Comparison of ENCODE assay signal across 1 cellular context in the genomic region with DNA sequence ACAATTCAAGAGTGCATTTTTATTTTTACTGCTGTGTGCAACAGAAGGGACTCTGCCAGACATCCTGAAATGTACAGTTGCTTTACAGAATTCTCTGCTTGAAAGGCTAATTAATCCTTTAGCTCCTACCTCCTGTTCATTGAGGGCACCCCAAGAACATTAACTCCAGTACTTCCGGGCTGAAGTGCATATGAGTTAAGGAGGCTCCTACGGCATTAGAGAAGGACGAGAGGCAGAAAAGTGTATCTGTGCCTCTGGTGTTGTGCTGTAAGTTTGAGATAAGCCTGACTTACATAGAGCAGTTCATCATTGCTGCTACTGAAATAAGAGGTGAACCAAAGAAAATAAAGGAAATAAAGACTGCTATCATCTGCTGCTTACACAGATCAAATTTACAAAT.
A peak's percentile ranks its signal among the peaks of the same experiment; 100 is the strongest.
TF ChIP-seq lines count a peak whose summit lies in the region.

No MANE protein-coding gene starts in this region.

TF ChIP-seq in K562, 482 proteins besides CTCF, POLR2A, EP300 and RAD21 (continued from another document):
- TF ChIP-seq, protein P1, sequence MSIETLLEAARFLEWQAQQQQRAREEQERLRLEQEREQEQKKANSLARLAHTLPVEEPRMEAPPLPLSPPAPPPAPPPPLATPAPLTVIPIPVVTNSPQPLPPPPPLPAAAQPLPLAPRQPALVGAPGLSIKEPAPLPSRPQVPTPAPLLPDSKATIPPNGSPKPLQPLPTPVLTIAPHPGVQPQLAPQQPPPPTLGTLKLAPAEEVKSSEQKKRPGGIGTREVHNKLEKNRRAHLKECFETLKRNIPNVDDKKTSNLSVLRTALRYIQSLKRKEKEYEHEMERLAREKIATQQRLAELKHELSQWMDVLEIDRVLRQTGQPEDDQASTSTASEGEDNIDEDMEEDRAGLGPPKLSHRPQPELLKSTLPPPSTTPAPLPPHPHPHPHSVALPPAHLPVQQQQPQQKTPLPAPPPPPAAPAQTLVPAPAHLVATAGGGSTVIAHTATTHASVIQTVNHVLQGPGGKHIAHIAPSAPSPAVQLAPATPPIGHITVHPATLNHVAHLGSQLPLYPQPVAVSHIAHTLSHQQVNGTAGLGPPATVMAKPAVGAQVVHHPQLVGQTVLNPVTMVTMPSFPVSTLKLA (conservative IDR thresholded peaks at IDR 0.05) = no peak
- TF ChIP-seq SLC30A9 (CRISPR knock-in tag; IDR thresholded peaks at IDR 0.05) (no peak), CC2D1A (IDR thresholded peaks at IDR 0.05) (peak; percentile 82), SMARCA4 (IDR thresholded peaks at IDR 0.05) (peak; percentile 63), ZNF830 (CRISPR knock-in tag; IDR thresholded peaks at IDR 0.05) (no peak), ESRRB (CRISPR knock-in tag; IDR thresholded peaks at IDR 0.05; ENCODE audit: borderline replicate concordance) (no peak), NCOA4 (IDR thresholded peaks at IDR 0.05; ENCODE audit: partially characterized antibody) (no peak), NFATC3 (IDR thresholded peaks at IDR 0.05) (no peak), MXD1 (CRISPR knock-in tag; IDR thresholded peaks at IDR 0.05; ENCODE audit: borderline replicate concordance, poor library complexity, severe bottlenecking) (no peak), HDAC8 (tag; IDR thresholded peaks at IDR 0.05) (no peak), MECOM (CRISPR knock-in tag; IDR thresholded peaks at IDR 0.05) (no peak), HIVEP1 (CRISPR knock-in tag; IDR thresholded peaks at IDR 0.05) (no peak), CXXC5 (CRISPR knock-in tag; IDR thresholded peaks at IDR 0.05) (peak; percentile 54), SUPT5H (IDR thresholded peaks at IDR 0.05) (0 out of 2 replicates have a peak, but pooled peaks have one; percentile 22), JUND (IDR thresholded peaks at IDR 0.05; ENCODE audit: borderline replicate concordance, low read depth, low read length) (0 out of 2 replicates have a peak, but pooled peaks have one; percentile 25), JUND (tag; IDR thresholded peaks at IDR 0.05; ENCODE audit: borderline replicate concordance, low read depth, low read length) (peak; percentile 29; the same call in 1 of the 3 replicates), HNRNPL (IDR thresholded peaks at IDR 0.05; ENCODE audit: low read depth, low read length) (no peak), MEIS2 (IDR thresholded peaks at IDR 0.05; ENCODE audit: partially characterized antibody) (peak; percentile 51), GATAD2B (IDR thresholded peaks at IDR 0.05; ENCODE audit: borderline replicate concordance) (no peak)
- TF ChIP-seq, protein P2, sequence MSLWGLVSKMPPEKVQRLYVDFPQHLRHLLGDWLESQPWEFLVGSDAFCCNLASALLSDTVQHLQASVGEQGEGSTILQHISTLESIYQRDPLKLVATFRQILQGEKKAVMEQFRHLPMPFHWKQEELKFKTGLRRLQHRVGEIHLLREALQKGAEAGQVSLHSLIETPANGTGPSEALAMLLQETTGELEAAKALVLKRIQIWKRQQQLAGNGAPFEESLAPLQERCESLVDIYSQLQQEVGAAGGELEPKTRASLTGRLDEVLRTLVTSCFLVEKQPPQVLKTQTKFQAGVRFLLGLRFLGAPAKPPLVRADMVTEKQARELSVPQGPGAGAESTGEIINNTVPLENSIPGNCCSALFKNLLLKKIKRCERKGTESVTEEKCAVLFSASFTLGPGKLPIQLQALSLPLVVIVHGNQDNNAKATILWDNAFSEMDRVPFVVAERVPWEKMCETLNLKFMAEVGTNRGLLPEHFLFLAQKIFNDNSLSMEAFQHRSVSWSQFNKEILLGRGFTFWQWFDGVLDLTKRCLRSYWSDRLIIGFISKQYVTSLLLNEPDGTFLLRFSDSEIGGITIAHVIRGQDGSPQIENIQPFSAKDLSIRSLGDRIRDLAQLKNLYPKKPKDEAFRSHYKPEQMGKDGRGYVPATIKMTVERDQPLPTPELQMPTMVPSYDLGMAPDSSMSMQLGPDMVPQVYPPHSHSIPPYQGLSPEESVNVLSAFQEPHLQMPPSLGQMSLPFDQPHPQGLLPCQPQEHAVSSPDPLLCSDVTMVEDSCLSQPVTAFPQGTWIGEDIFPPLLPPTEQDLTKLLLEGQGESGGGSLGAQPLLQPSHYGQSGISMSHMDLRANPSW (CRISPR knock-in tag; IDR thresholded peaks at IDR 0.05) = no peak
- TF ChIP-seq, protein P3, sequence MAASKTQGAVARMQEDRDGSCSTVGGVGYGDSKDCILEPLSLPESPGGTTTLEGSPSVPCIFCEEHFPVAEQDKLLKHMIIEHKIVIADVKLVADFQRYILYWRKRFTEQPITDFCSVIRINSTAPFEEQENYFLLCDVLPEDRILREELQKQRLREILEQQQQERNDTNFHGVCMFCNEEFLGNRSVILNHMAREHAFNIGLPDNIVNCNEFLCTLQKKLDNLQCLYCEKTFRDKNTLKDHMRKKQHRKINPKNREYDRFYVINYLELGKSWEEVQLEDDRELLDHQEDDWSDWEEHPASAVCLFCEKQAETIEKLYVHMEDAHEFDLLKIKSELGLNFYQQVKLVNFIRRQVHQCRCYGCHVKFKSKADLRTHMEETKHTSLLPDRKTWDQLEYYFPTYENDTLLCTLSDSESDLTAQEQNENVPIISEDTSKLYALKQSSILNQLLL (CRISPR knock-in tag; IDR thresholded peaks at IDR 0.05; ENCODE audit: borderline replicate concordance) = no peak
- TF ChIP-seq, protein P4, sequence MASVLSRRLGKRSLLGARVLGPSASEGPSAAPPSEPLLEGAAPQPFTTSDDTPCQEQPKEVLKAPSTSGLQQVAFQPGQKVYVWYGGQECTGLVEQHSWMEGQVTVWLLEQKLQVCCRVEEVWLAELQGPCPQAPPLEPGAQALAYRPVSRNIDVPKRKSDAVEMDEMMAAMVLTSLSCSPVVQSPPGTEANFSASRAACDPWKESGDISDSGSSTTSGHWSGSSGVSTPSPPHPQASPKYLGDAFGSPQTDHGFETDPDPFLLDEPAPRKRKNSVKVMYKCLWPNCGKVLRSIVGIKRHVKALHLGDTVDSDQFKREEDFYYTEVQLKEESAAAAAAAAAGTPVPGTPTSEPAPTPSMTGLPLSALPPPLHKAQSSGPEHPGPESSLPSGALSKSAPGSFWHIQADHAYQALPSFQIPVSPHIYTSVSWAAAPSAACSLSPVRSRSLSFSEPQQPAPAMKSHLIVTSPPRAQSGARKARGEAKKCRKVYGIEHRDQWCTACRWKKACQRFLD (CRISPR knock-in tag; IDR thresholded peaks at IDR 0.05) = no peak
- TF ChIP-seq, protein P5, sequence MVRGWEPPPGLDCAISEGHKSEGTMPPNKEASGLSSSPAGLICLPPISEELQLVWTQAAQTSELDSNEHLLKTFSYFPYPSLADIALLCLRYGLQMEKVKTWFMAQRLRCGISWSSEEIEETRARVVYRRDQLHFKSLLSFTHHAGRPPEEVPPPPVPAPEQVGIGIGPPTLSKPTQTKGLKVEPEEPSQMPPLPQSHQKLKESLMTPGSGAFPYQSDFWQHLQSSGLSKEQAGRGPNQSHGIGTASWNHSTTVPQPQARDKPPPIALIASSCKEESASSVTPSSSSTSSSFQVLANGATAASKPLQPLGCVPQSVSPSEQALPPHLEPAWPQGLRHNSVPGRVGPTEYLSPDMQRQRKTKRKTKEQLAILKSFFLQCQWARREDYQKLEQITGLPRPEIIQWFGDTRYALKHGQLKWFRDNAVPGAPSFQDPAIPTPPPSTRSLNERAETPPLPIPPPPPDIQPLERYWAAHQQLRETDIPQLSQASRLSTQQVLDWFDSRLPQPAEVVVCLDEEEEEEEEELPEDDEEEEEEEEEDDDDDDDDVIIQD (CRISPR knock-in tag; IDR thresholded peaks at IDR 0.05) = no peak
- TF ChIP-seq, protein P6, sequence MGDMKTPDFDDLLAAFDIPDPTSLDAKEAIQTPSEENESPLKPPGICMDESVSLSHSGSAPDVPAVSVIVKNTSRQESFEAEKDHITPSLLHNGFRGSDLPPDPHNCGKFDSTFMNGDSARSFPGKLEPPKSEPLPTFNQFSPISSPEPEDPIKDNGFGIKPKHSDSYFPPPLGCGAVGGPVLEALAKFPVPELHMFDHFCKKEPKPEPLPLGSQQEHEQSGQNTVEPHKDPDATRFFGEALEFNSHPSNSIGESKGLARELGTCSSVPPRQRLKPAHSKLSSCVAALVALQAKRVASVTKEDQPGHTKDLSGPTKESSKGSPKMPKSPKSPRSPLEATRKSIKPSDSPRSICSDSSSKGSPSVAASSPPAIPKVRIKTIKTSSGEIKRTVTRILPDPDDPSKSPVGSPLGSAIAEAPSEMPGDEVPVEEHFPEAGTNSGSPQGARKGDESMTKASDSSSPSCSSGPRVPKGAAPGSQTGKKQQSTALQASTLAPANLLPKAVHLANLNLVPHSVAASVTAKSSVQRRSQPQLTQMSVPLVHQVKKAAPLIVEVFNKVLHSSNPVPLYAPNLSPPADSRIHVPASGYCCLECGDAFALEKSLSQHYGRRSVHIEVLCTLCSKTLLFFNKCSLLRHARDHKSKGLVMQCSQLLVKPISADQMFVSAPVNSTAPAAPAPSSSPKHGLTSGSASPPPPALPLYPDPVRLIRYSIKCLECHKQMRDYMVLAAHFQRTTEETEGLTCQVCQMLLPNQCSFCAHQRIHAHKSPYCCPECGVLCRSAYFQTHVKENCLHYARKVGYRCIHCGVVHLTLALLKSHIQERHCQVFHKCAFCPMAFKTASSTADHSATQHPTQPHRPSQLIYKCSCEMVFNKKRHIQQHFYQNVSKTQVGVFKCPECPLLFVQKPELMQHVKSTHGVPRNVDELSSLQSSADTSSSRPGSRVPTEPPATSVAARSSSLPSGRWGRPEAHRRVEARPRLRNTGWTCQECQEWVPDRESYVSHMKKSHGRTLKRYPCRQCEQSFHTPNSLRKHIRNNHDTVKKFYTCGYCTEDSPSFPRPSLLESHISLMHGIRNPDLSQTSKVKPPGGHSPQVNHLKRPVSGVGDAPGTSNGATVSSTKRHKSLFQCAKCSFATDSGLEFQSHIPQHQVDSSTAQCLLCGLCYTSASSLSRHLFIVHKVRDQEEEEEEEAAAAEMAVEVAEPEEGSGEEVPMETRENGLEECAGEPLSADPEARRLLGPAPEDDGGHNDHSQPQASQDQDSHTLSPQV (IDR thresholded peaks at IDR 0.05) = peak; percentile 75
TF ChIP-seq in K562: peak in this region for 57.
